In genomic region chr4:30760560-30760959, GRCh38 we compare ENCODE assay signal across 33 cellular contexts. TPM values are rescaled to one million over a fixed set of nuclear protein-coding genes. Genes with fewer than 3 reads are reported as not detected.
"Had no signal": no experiment of that assay in that cellular context is flagged by ENCODE, and none has a peak within 500 bp of the region (broad histone marks: within the 10 kb centered on the region; RNA-seq: fewer than 3 reads in every experiment).

No MANE protein-coding gene starts in this region.

- FAIRE-seq: small intestine had no signal

- H3K27ac ChIP-seq: adrenal gland, body of pancreas, coronary artery, dorsolateral prefrontal cortex, gastrocnemius medialis, parathyroid adenoma, psoas muscle, sigmoid colon, tibial artery had no signal

- H3K9ac ChIP-seq: parathyroid adenoma had no signal

- H2AFZ ChIP-seq: parathyroid adenoma had no signal

- H3K27me3 ChIP-seq: adrenal gland, body of pancreas, dorsolateral prefrontal cortex, gastrocnemius medialis, sigmoid colon, tibial artery had no signal

- H3K9me3 ChIP-seq: adrenal gland, body of pancreas, gastrocnemius medialis, psoas muscle, sigmoid colon, tibial artery had no signal

- H3K4me1 ChIP-seq: adrenal gland, body of pancreas, gastrocnemius medialis, parathyroid adenoma, psoas muscle had no signal

- H3K36me3 ChIP-seq: adrenal gland, gastrocnemius medialis, sigmoid colon, tibial artery had no signal

- H3K4me3 ChIP-seq: adrenal gland, body of pancreas, coronary artery, dorsolateral prefrontal cortex, gastrocnemius medialis, psoas muscle, sigmoid colon, tibial artery had no signal

- ATAC-seq: body of pancreas; gastrocnemius medialis; left colon; naive thymus-derived CD4-positive, alpha-beta T cell; psoas muscle; stimulated activated effector memory CD8-positive, alpha-beta T cell treated with anti-CD3 and anti-CD28 coated beads, Interleukin-12 subunit alpha, Interleukin-12 subunit beta, amount 100 ng/mL, for 72 hours had no signal

- DNase-seq: activated CD4-positive, alpha-beta memory T cell treated with anti-CD3 and anti-CD28 coated beads for 36 hours; activated CD4-positive, alpha-beta T cell treated with anti-CD3 and anti-CD28 coated beads, Interleukin-2, amount 10 ng/mL, durations not matched to agents 24 days and 14 days; activated CD4-positive, CD25-positive, alpha-beta regulatory T cell treated with anti-CD3 and anti-CD28 coated beads, Interleukin-2, amount 50 U/mL, for 72 hours; activated CD8-positive, alpha-beta memory T cell treated with anti-CD3 and anti-CD28 coated beads, Interleukin-2, amount 50 U/mL, for 4 hours; activated effector memory CD4-positive, alpha-beta T cell treated with anti-CD3 and anti-CD28 coated beads, Interleukin-2, amount 50 U/mL, for 16 hours; activated naive CD4-positive, alpha-beta T cell treated with anti-CD3 and anti-CD28 coated beads for 36 hours; activated naive CD8-positive, alpha-beta T cell treated with anti-CD3 and anti-CD28 coated beads for 36 hours; activated T-cell treated with anti-CD3 and anti-CD28 coated beads, Interleukin-2, amount 50 U/mL, for 1 hour; adrenal gland; aorta; body of pancreas; dorsolateral prefrontal cortex; effector memory CD4-positive, alpha-beta T cell; erythroblast; gastrocnemius medialis; glutamatergic neuron; hippocampal formation; kidney; left colon; midbrain; naive thymus-derived CD4-positive, alpha-beta T cell; nucleus accumbens; psoas muscle; sigmoid colon; small intestine; stimulated activated CD4-positive, alpha-beta T cell treated with anti-CD3 and anti-CD28 coated beads, Interleukin-4, amount 100 ng/mL, for 24 hours; substantia nigra; tibial artery had no signal

- H3K79me2 ChIP-seq: parathyroid adenoma had no signal

RNA-seq across cellular contexts. Expression of gene PCDH7, which starts 40.4 kb away (rescaled TPM):
- total RNA-seq: activated CD4-positive, alpha-beta memory T cell treated with anti-CD3 and anti-CD28 coated beads for 36 hours; activated CD4-positive, alpha-beta T cell treated with anti-CD3 and anti-CD28 coated beads, Interleukin-2, amount 10 ng/mL, durations not matched to agents 24 days and 14 days; activated CD8-positive, alpha-beta memory T cell treated with anti-CD3 and anti-CD28 coated beads for 36 hours; activated naive CD4-positive, alpha-beta T cell treated with anti-CD3 and anti-CD28 coated beads for 36 hours; activated naive CD8-positive, alpha-beta T cell treated with anti-CD3 and anti-CD28 coated beads for 36 hours; activated T-helper 1 cell treated with anti-CD3 and anti-CD28 coated beads, Interleukin-12 subunit alpha, Interleukin-12 subunit beta, Interleukin-2, Interleukin-4 antibody, amounts not matched to agents 30 ng/mL and 10 ng/mL and 1 ng/mL, durations not matched to agents 14 hours and 24 hours and 36 hours; naive thymus-derived CD4-positive, alpha-beta T cell had no signal
- polyA plus RNA-seq: naive thymus-derived CD4-positive, alpha-beta T cell had no signal
